Comparison of ENCODE assay signal across 1 cellular context in the genomic region with DNA sequence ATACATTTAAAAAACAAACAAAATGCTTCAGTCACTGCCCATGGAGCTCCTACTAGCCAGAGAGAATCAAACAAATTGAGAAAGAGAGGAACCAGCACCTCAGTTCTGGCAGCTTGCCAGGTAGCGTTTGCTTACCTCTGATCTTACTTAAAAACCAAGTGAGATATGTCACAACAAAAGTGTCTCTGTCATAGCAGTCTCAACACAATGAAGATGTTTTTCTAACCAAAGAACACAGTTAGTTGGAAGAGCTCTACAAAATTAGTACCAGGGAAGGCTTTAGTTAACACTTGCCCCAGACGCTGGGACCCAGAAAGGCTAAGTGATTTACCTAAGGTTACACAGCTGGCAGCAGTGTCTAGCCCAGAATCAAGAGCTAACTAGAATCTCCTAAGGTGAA.
TF ChIP-seq lines count a peak whose summit lies in the region.

No MANE protein-coding gene starts in this region.

TF ChIP-seq in HepG2, 621 proteins besides CTCF, POLR2A, EP300 and RAD21 (continued from another document):
- TF ChIP-seq, protein P1, sequence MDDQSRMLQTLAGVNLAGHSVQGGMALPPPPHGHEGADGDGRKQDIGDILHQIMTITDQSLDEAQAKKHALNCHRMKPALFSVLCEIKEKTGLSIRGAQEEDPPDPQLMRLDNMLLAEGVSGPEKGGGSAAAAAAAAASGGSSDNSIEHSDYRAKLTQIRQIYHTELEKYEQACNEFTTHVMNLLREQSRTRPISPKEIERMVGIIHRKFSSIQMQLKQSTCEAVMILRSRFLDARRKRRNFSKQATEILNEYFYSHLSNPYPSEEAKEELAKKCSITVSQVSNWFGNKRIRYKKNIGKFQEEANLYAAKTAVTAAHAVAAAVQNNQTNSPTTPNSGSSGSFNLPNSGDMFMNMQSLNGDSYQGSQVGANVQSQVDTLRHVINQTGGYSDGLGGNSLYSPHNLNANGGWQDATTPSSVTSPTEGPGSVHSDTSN (CRISPR knock-in tag; IDR thresholded peaks at IDR 0.05; ENCODE audit: borderline replicate concordance): no peak
- TF ChIP-seq, protein P2, sequence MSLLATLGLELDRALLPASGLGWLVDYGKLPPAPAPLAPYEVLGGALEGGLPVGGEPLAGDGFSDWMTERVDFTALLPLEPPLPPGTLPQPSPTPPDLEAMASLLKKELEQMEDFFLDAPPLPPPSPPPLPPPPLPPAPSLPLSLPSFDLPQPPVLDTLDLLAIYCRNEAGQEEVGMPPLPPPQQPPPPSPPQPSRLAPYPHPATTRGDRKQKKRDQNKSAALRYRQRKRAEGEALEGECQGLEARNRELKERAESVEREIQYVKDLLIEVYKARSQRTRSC (CRISPR knock-in tag; IDR thresholded peaks at IDR 0.05; ENCODE audit: low read depth): no peak
- TF ChIP-seq EZH2 (conservative IDR thresholded peaks at IDR 0.05; ENCODE audit: low read depth, low read length) (no peak), MED1 (CRISPR knock-in tag; IDR thresholded peaks at IDR 0.05) (peak; percentile 30; the same call in 1 of the 2 replicates), ZFYVE20 (CRISPR knock-in tag; IDR thresholded peaks at IDR 0.05; ENCODE audit: borderline replicate concordance, low read depth) (no peak), ZNF543 (CRISPR knock-in tag; IDR thresholded peaks at IDR 0.05) (no peak), ZMAT3 (CRISPR knock-in tag; conservative IDR thresholded peaks at IDR 0.05) (no peak)
